In genomic region chr4:83581411-83582288, GRCh38 we compare ENCODE assay signal across 8 cellular contexts. TPM values are rescaled to one million over a fixed set of nuclear protein-coding genes. Genes with fewer than 3 reads are reported as not detected.
DNase-seq lines count a peak whose midpoint lies in the region; ATAC-seq, FAIRE-seq and TF ChIP-seq lines count a peak whose summit lies in the region.

No MANE protein-coding gene starts in this region.

- H3K9me3 Mint-ChIP-seq in naive thymus-derived CD8-positive, alpha-beta T cell: no peaks in the 10 kb centered on the region

- DNase-seq in GM12878 (ENCODE audit: low read depth, low spot score) (peak; percentile 39), HuH-7.5 (ENCODE audit: low spot score) (no peak), kidney tubule cell (ENCODE audit: low spot score) (no peak)
- DNase-seq in activated T-cell treated with anti-CD3 and anti-CD28 coated beads, Interleukin-2, amount 50 U/mL, for 48 hours: no peak
- DNase-seq in naive thymus-derived CD8-positive, alpha-beta T cell: no peak

- peaks cover 13% of the 10 kb centered on the region for H3K4me1 ChIP-seq in GM12878 (ENCODE audit: control insufficient read depth, insufficient read depth, low read length)

- H3K27ac Mint-ChIP-seq in naive thymus-derived CD8-positive, alpha-beta T cell: peak overlapping the region in 1 of 10 donors; percentile 4

- ATAC-seq in GM18508 (IDR thresholded peaks at IDR 0.05; ENCODE audit: insufficient read depth, unreplicated experiment) (peak; percentile 83), GM21529 (IDR thresholded peaks at IDR 0.05; ENCODE audit: unreplicated experiment) (peak; percentile 84), HG03442 (IDR thresholded peaks at IDR 0.05; ENCODE audit: unreplicated experiment) (peak; percentile 76), GM12878 (peak; percentile 92)
- ATAC-seq in naive thymus-derived CD8-positive, alpha-beta T cell: no peak

- H3K9me3 ChIP-seq in GM12878 (replicated peaks; ENCODE audit: control insufficient read depth, insufficient read depth, low read length): no peaks in the 10 kb centered on the region

- H2AFZ ChIP-seq in GM12878 (ENCODE audit: control insufficient read depth, low read depth, low read length): peak overlapping the region; percentile 37

- FAIRE-seq in GM12878 (lab: Jason Lieb, UNC): peak; percentile 38

- peaks cover 0 to 1% (median 0%) of the 10 kb centered on the region in 3 donors for H3K36me3 Mint-ChIP-seq in naive thymus-derived CD8-positive, alpha-beta T cell

- no peak for TF ChIP-seq CTCF in GM12878 (IDR thresholded peaks at IDR 0.05 in 2 of 3, conservative IDR thresholded peaks at IDR 0.05 in 1 of 3; ENCODE audit: control insufficient read depth in 2 of 3, extremely low read depth in 1 of 3, insufficient read depth in 1 of 3, low read depth in 3 of 3, low read length in 3 of 3)

- TF ChIP-seq POLR2A in GM12878 (IDR thresholded peaks at IDR 0.05; ENCODE audit: low read depth, low read length): no peak

- RAD21 ChIA-PET in GM12878 (lab: Charles Lee; ENCODE audit: unreplicated experiment): interaction anchor here (0.6 to 1.4 kb wide), 5 partner anchors 18 to 72 kb away, joined by 3 read pairs; partner anchors contain the start of gene GPAT3

- CTCF ChIA-PET in GM12878 (lab: Yijun Ruan, JAX): interaction anchor here (0.6 to 4.2 kb wide), 15 partner anchors 9 to 632 kb away, joined by 3 to 39 read pairs (median 4); partner anchors contain the start of gene GPAT3

- H3K27me3 ChIP-seq in GM12878 (replicated peaks in 1 of 2; ENCODE audit: control insufficient read depth in 2 of 2, insufficient read depth in 2 of 2, low read length in 1 of 2): no peaks in the 10 kb centered on the region

- H3K36me3 ChIP-seq in GM12878 (ENCODE audit: control insufficient read depth in 2 of 2, insufficient read depth in 2 of 2, low read length in 1 of 2): no peaks in the 10 kb centered on the region

- no peaks in the 10 kb centered on the region for H4K20me1 ChIP-seq in GM12878 (ENCODE audit: control insufficient read depth, insufficient read depth)

- H3K4me2 ChIP-seq in GM12878 (ENCODE audit: control insufficient read depth, insufficient read depth): peak overlapping the region; percentile 73

- in situ Hi-C loops in GM12878 (cut with MboI): no loop called here

- no peak for TF ChIP-seq RAD21 in GM12878 (IDR thresholded peaks at IDR 0.05; ENCODE audit: insufficient read depth, low read depth, low read length)

- peak in 1 of 2 experiments; percentile 49; a peak in 2 of 4 replicates for TF ChIP-seq EP300 in GM12878 (IDR thresholded peaks at IDR 0.05; ENCODE audit: borderline replicate concordance in 1 of 2, control insufficient read depth in 1 of 2, low read depth in 2 of 2, low read length in 2 of 2)

- no TSS peak for BruUV-seq in GM12878 (replicated peaks; lab: Mats Ljungman, UMichigan)

- no peak overlapping the region for H3K4me3 ChIP-seq in GM12878

- no peak overlapping the region for H3K9ac ChIP-seq in GM12878 (ENCODE audit: control insufficient read depth, insufficient read depth, low read length)

- H3K27ac ChIP-seq in GM12878 (ENCODE audit: control insufficient read depth, insufficient read depth): no peak overlapping the region

- SMC1A ChIA-PET in GM12878 (lab: Charles Lee; ENCODE audit: uncharacterized antibody, unreplicated experiment): interaction anchor here (0.7 to 2.1 kb wide), 8 partner anchors 16 to 71 kb away, joined by 3 to 18 read pairs (median 3); no protein-coding TSS in a partner anchor

- H3K4me3 Mint-ChIP-seq in naive thymus-derived CD8-positive, alpha-beta T cell: no peak overlapping the region

- 17% methylated on average over 10 of the region's 10 CpGs for WGBS in GM12878 (ENCODE audit: insufficient coverage, insufficient replicate concordance, low lambda C conversion rate, missing lambda C conversion rate)

- H3K4me1 Mint-ChIP-seq in naive thymus-derived CD8-positive, alpha-beta T cell: peaks cover 0 to 17% (median 0%) of the 10 kb centered on the region in 4 donors

- POLR2A ChIA-PET in GM12878 (lab: Charles Lee): interaction anchor here (0.5 to 1.2 kb wide), 2 partner anchors 24 to 570 kb away, joined by 3 read pairs; no protein-coding TSS in a partner anchor
- POLR2A ChIA-PET in naive thymus-derived CD8-positive, alpha-beta T cell (lab: Charles Lee): interaction anchor here (0.6 kb wide), 1 partner anchor 37 kb away, joined by 3 read pairs; no protein-coding TSS in a partner anchor

- intact Hi-C loops in GM12878 (cut with micrococcal nuclease; ENCODE audit: unreplicated experiment): loop anchor here (1.0 to 2.0 kb wide), 2 partner anchors 33 to 72 kb away; no protein-coding TSS in a partner anchor

- H3K79me2 ChIP-seq in GM12878 (ENCODE audit: control insufficient read depth, insufficient read depth, low read length): no peaks in the 10 kb centered on the region

- H3K27me3 Mint-ChIP-seq in naive thymus-derived CD8-positive, alpha-beta T cell: peaks cover 0 to 5% (median 0%) of the 10 kb centered on the region in 5 donors

TF ChIP-seq in GM12878, 131 proteins besides CTCF, POLR2A, EP300 and RAD21 (continues in another document):
- peak; percentile 45 for TF ChIP-seq ATF7 (IDR thresholded peaks at IDR 0.05; ENCODE audit: low read depth)
- no peak for TF ChIP-seq GATAD2B (conservative IDR thresholded peaks at IDR 0.05; ENCODE audit: low read depth)
- TF ChIP-seq JUND (IDR thresholded peaks at IDR 0.05; ENCODE audit: low read depth, low read length): no peak; the same call in 1 of the 2 replicates
- no peak for TF ChIP-seq PML (IDR thresholded peaks at IDR 0.05; ENCODE audit: low read length)
- TF ChIP-seq PAX5 (IDR thresholded peaks at IDR 0.05; ENCODE audit: borderline replicate concordance, low read depth, low read length): 0 out of 2 replicates have a peak, but pooled peaks have one; percentile 33
- no peak for TF ChIP-seq RCOR1 (conservative IDR thresholded peaks at IDR 0.05; ENCODE audit: low read depth, low read length)
- no peak for TF ChIP-seq HDAC6 (IDR thresholded peaks at IDR 0.05; ENCODE audit: unreplicated experiment)
- TF ChIP-seq ZNF274 (IDR thresholded peaks at IDR 0.05; ENCODE audit: insufficient read depth, insufficient read length): no peak
- TF ChIP-seq IKZF2 (IDR thresholded peaks at IDR 0.05): peak; percentile 42 to 66; a peak in 2 of 4 replicates
- TF ChIP-seq EGR1 (IDR thresholded peaks at IDR 0.05; ENCODE audit: borderline replicate concordance in 1 of 2, low read depth in 2 of 2, low read length in 2 of 2): no peak
- TF ChIP-seq BHLHE40 (IDR thresholded peaks at IDR 0.05; ENCODE audit: borderline replicate concordance in 1 of 2, low read depth in 2 of 2, low read length in 1 of 2): peak in 1 of 2 experiments; percentile 17; a peak in 1 of 4 replicates
- TF ChIP-seq ZNF217 (IDR thresholded peaks at IDR 0.05): peak; percentile 73; the same call in 1 of the 2 replicates
- no peak for TF ChIP-seq RAD51 (IDR thresholded peaks at IDR 0.05)
- TF ChIP-seq ASH2L (IDR thresholded peaks at IDR 0.05; ENCODE audit: borderline replicate concordance, low read depth): no peak
- TF ChIP-seq CREM (IDR thresholded peaks at IDR 0.05; ENCODE audit: low read depth): peak; percentile 27; the same call in 1 of the 2 replicates
- TF ChIP-seq TCF7 (IDR thresholded peaks at IDR 0.05; ENCODE audit: borderline replicate concordance): no peak
- no peak for TF ChIP-seq SP1 (IDR thresholded peaks at IDR 0.05; ENCODE audit: low read depth, low read length)
- peak; percentile 53; the same call in 1 of the 2 replicates for TF ChIP-seq EED (IDR thresholded peaks at IDR 0.05; ENCODE audit: low read depth)
- no peak for TF ChIP-seq MAX (IDR thresholded peaks at IDR 0.05; ENCODE audit: low read depth, low read length)
- no peak for TF ChIP-seq MLLT1 (IDR thresholded peaks at IDR 0.05)

RNA-seq across cellular contexts. Expression of gene GPAT3, which starts 45.7 kb away (rescaled TPM):
- total RNA-seq in GM12878 (2013; cell fraction: nucleolus; rRNA removed): 1.5 and 2.2 TPM in 2 replicates
- total RNA-seq in GM12878 (2014; rRNA removed) (0.65 and 0.79 TPM in 2 replicates), GM12878 (2014; rRNA removed; fragmentation: Illumina TruSeq; extraction: Trizol) (0.54 and 0.60 TPM in 2 replicates), GM12878 (2021) (0.90 and 1.1 TPM in 2 replicates)
- polyA plus RNA-seq in GM12878 (2011; ENCODE audit: low read depth): not detected
- polyA plus RNA-seq in GM12878 (2011; rRNA removed) (0.39 and 0.53 TPM in 2 replicates), GM12878 (2014; fragmentation: Illumina TruSeq; extraction: Trizol) (0.51 and 0.59 TPM in 2 replicates), GM12878 (2014; fragmentation: Nextera tagmentation; extraction: Ambion mirVana) (under 1 TPM; 0.26 to 0.47 TPM), GM12878 (2014; rRNA removed) (0.51 and 1.4 TPM in 2 replicates), GM12878 (2016; fragmentation: Nextera tagmentation; extraction: Ambion mirVana) (under 1 TPM; 0.43 to 0.67 TPM)
- 0.17 and 0.34 TPM in 2 replicates for polyA plus RNA-seq in GM12878 (2011; cell fraction: cytosol; rRNA removed)
- polyA plus RNA-seq in GM12878 (2011; cell fraction: nucleus; rRNA removed): 0.16 and 0.27 TPM in 2 replicates
- polyA plus RNA-seq in GM12878 (2012): 0.16 and 0.44 TPM in 2 replicates
- polyA minus RNA-seq in GM12878 (2011; rRNA and poly(A)+ RNA removed): 0.07 TPM in 1 of 2 replicates, not detected in the other
- not detected in 2 replicates for polyA minus RNA-seq in GM12878 (2011; cell fraction: cytosol; rRNA and poly(A)+ RNA removed)
- 0.19 and 0.36 TPM in 2 replicates for polyA minus RNA-seq in GM12878 (2011; cell fraction: nucleus; rRNA and poly(A)+ RNA removed)
- total RNA-seq in naive thymus-derived CD8-positive, alpha-beta T cell: 1 to 10 TPM; 4.2 to 6.1 TPM
- polyA plus RNA-seq in naive thymus-derived CD8-positive, alpha-beta T cell: 1 to 10 TPM; 1.6 to 3.2 (median 1.6) TPM

Comparison
In these comparisons a context has a peak if more than half of its experiments do, and no peak if none do; other contexts are left out.
1. ATAC-seq: peak in GM18508 (single experiment), GM21529 (single experiment), HG03442 (single experiment) and GM12878 (single experiment); none in naive thymus-derived CD8-positive, alpha-beta T cell (0 of 2).